In the genomic region with DNA sequence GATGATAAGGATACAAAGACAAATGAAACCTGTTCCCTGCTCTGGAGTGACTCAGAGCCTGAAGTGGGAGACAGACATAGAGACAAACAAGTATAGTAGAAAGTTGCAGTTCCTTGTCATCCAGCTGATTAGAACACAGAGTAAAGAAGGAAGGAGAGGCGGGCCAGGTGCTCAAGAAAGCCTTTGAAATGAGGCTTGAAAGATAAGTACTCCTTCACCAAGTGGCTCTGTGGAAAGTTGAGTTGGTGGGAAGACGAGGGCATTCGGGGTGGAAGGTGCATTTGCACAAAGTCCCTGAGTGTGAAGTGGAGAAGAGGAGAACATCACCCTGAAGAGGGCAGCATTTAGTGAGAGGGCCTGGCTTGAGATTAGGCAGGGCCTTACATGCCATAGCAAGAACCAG, we compare ENCODE assay signal across 1 cellular context.
TF ChIP-seq lines count a peak whose summit lies in the region.

No MANE protein-coding gene starts in this region.

TF ChIP-seq in H1, 55 proteins besides CTCF, POLR2A, EP300 and RAD21:
- no peak for TF ChIP-seq RBBP5 (IDR thresholded peaks at IDR 0.05; ENCODE audit: borderline replicate concordance, low read depth, low read length)
- TF ChIP-seq ASH2L (IDR thresholded peaks at IDR 0.05; ENCODE audit: low read length), result peak; percentile 35
- no peak for TF ChIP-seq JUN (IDR thresholded peaks at IDR 0.05; ENCODE audit: low read depth, low read length)
- no peak for TF ChIP-seq SP1 (IDR thresholded peaks at IDR 0.05; ENCODE audit: low read depth, low read length)
- no peak for TF ChIP-seq TEAD4 (IDR thresholded peaks at IDR 0.05; ENCODE audit: low read depth, low read length)
- TF ChIP-seq SIX5 (IDR thresholded peaks at IDR 0.05; ENCODE audit: low read depth, low read length), result no peak
- TF ChIP-seq CHD2 (IDR thresholded peaks at IDR 0.05; ENCODE audit: low read length), result no peak
- no peak for TF ChIP-seq SIN3A (conservative IDR thresholded peaks at IDR 0.05 in 1 of 2, IDR thresholded peaks at IDR 0.05 in 1 of 2; ENCODE audit: low read depth in 1 of 2, low read length in 2 of 2)
